In the genomic region with DNA sequence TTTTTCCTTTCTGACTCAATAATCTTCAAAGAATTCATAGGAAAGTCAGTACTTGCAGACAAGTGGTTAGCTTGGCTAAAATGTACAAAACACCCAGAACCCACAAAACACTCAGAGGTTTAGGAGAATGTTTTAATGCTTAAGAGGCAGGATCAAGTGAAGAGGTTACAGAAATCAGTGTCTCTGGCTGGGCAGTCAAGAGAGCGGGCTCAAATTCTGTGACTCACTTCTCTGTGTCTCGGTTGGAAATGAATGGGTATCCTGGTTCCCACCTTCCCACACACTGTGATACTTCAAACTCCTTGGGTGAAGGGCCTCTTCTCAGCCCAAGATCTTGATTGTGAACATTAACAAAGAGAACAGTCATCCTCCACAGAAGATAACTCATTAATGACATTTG, we compare ENCODE assay signal across 1 cellular context.
TF ChIP-seq lines count a peak whose summit lies in the region.

No MANE protein-coding gene starts in this region.

TF ChIP-seq in IMR-90, 13 proteins besides CTCF, POLR2A, EP300 and RAD21:
- TF ChIP-seq FOS (IDR thresholded peaks at IDR 0.05; ENCODE audit: low read depth, low read length) (0 out of 2 replicates have a peak, but pooled peaks have one; percentile 16), SMC3 (IDR thresholded peaks at IDR 0.05; ENCODE audit: low read depth, low read length) (no peak), MXI1 (IDR thresholded peaks at IDR 0.05; ENCODE audit: borderline replicate concordance, low read depth, low read length) (no peak), CHD1 (IDR thresholded peaks at IDR 0.05; ENCODE audit: low read depth, low read length) (no peak)
TF ChIP-seq in IMR-90: peak in this region for 1.
